ENCODE assay signal across 22 cellular contexts in the genomic region with DNA sequence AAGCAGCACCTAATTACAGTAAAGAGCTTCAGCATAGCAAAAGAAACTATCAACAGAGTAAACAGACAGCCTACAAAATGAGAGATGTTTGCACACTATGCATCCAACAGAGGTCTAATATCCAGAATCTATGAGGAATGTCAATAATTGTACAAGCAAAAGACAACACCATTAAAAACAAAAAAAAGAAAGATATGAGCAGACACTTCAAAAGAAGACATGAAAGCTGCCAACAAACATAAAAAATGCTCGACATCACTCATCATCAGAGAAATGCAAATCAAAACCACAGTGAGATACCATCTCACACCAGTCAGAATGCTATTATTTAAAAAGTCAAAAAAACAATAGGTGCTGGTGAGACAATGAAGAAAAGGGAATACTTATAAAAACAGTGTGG.
DNase-seq lines count a peak whose midpoint lies in the region; ATAC-seq and TF ChIP-seq lines count a peak whose summit lies in the region.
"Had no signal": no experiment of that assay in that cellular context is flagged by ENCODE, and none has a peak within 500 bp of the region (broad histone marks: within the 10 kb centered on the region; RNA-seq: fewer than 3 reads in every experiment).

No MANE protein-coding gene starts in this region.

- WGBS in tibial nerve, 2 donors, result 81 to 85% methylated on average over 1 of the region's 1 CpG
- 77% methylated on average over 1 of the region's 1 CpG for WGBS in smooth muscle cell (ENCODE audit: low lambda C conversion rate)

- H3K27ac ChIP-seq in tibial nerve (no peak overlapping the region), smooth muscle cell (ENCODE audit: low read depth) (no peak overlapping the region), vagina (no peak overlapping the region)
- no peak overlapping the region for H3K27ac ChIP-seq in CD4-positive, alpha-beta T cell (ENCODE audit: low read depth, low read length)
- H3K27ac ChIP-seq: GM23248 had no signal

- POLR2A ChIA-PET in CD4-positive, alpha-beta T cell (lab: Charles Lee), result no interaction called here

- no peaks in the 10 kb centered on the region for H3K27me3 Mint-ChIP-seq in CD4-positive, alpha-beta T cell
- H3K27me3 Mint-ChIP-seq: T-helper 17 cell had no signal

- H3K36me3 Mint-ChIP-seq in CD4-positive, alpha-beta T cell (ENCODE audit: low read depth), result no peaks in the 10 kb centered on the region

- no peaks in the 10 kb centered on the region for H3K36me3 ChIP-seq in tibial nerve
- no peaks in the 10 kb centered on the region for H3K36me3 ChIP-seq in smooth muscle cell (ENCODE audit: low read depth)
- no peaks in the 10 kb centered on the region for H3K36me3 ChIP-seq in vagina
- H3K36me3 ChIP-seq: MG63 had no signal

- no peak overlapping the region for H3K4me2 ChIP-seq in smooth muscle cell

- DNase-seq in NCI-H69 (lab: John Stamatoyannopoulos, UW) (peak; percentile 30), tibial nerve (ENCODE audit: low spot score in 2 of 2) (no peak), smooth muscle cell (lab: John Stamatoyannopoulos, UW; ENCODE audit: unreplicated experiment) (no peak), vagina (ENCODE audit: extremely low spot score in 2 of 2) (no peak)
- no peak for DNase-seq in CD4-positive, alpha-beta T cell
- DNase-seq: ACHN, C1 segment of cervical spinal cord, DMS79, GM23248, HCEC 1CT, IMR-90, Karpas-422, MG63, NCI-H1048, NCI-H1436, NCI-H1930, NCI-H345, NCI-H524 treated with DMSO at 0.1 percent for 48 hours, T-helper 17 cell had no signal

- H3K4me1 ChIP-seq in tibial nerve (no peaks in the 10 kb centered on the region), smooth muscle cell (ENCODE audit: low read depth) (peaks cover 4% of the 10 kb centered on the region), vagina (no peaks in the 10 kb centered on the region)

- no peak overlapping the region for H3K27ac Mint-ChIP-seq in CD4-positive, alpha-beta T cell
- H3K27ac Mint-ChIP-seq: T-helper 17 cell had no signal

- H2AFZ ChIP-seq in smooth muscle cell (ENCODE audit: low read depth), result no peak overlapping the region
- H2AFZ ChIP-seq: GM23248 had no signal

- H3K4me3 Mint-ChIP-seq in CD4-positive, alpha-beta T cell, result no peak overlapping the region
- H3K4me3 Mint-ChIP-seq: T-helper 17 cell had no signal

- intact Hi-C loops in CD4-positive, alpha-beta T cell (cut with DNase I, micrococcal nuclease), result no loop called here
- intact Hi-C loops in vagina (cut with DNase I), result no loop called here

- no peak for TF ChIP-seq EP300 in tibial nerve (IDR thresholded peaks at IDR 0.05)

- TF ChIP-seq POLR2A in tibial nerve (IDR thresholded peaks at IDR 0.05) (no peak), vagina (IDR thresholded peaks at IDR 0.05) (no peak)

- no peaks in the 10 kb centered on the region for H3K4me1 Mint-ChIP-seq in CD4-positive, alpha-beta T cell (ENCODE audit: low read depth)
- H3K4me1 Mint-ChIP-seq: T-helper 17 cell had no signal

- TF ChIP-seq CTCF in tibial nerve (IDR thresholded peaks at IDR 0.05) (no peak), smooth muscle cell (IDR thresholded peaks at IDR 0.05; ENCODE audit: borderline replicate concordance, insufficient read depth, poor library complexity, severe bottlenecking) (no peak), vagina (IDR thresholded peaks at IDR 0.05) (no peak)
- no peak for TF ChIP-seq CTCF in CD4-positive, alpha-beta T cell (IDR thresholded peaks at IDR 0.05)

- H4K20me1 ChIP-seq in smooth muscle cell (ENCODE audit: low read depth), result no peaks in the 10 kb centered on the region

- H3K9me3 Mint-ChIP-seq in CD4-positive, alpha-beta T cell, result peaks cover 4% of the 10 kb centered on the region

- CTCF ChIA-PET in CD4-positive, alpha-beta T cell (lab: Charles Lee), result no interaction called here

- no peaks in the 10 kb centered on the region for H3F3A ChIP-seq in smooth muscle cell (ENCODE audit: low read depth)

- no peaks in the 10 kb centered on the region for H3K79me2 ChIP-seq in smooth muscle cell (ENCODE audit: low read depth)

- H3K9me3 ChIP-seq in tibial nerve (no peaks in the 10 kb centered on the region), smooth muscle cell (replicated peaks; ENCODE audit: low read depth) (no peaks in the 10 kb centered on the region), vagina (no peaks in the 10 kb centered on the region)
- H3K9me3 ChIP-seq in CD4-positive, alpha-beta T cell (ENCODE audit: control insufficient read depth, low read length), result no peaks in the 10 kb centered on the region
- H3K9me3 ChIP-seq: MG63 had no signal

- no peak overlapping the region for H3K9ac ChIP-seq in smooth muscle cell (ENCODE audit: low read depth)
- H3K9ac ChIP-seq: GM23248 had no signal

- ATAC-seq in GM18867 (IDR thresholded peaks at IDR 0.05; ENCODE audit: unreplicated experiment) (peak; percentile 88), HG02870 (IDR thresholded peaks at IDR 0.05; ENCODE audit: unreplicated experiment) (peak; percentile 75)
- ATAC-seq in CD4-positive, alpha-beta T cell (ENCODE audit: poor library complexity), result no peak
- ATAC-seq: Right ventricle myocardium inferior, T-helper 17 cell had no signal

- H3K27me3 ChIP-seq in tibial nerve (no peaks in the 10 kb centered on the region), smooth muscle cell (ENCODE audit: low read depth) (no peaks in the 10 kb centered on the region), vagina (no peaks in the 10 kb centered on the region)
- no peaks in the 10 kb centered on the region for H3K27me3 ChIP-seq in CD4-positive, alpha-beta T cell (ENCODE audit: control insufficient read depth, insufficient read depth, low read length)
- H3K27me3 ChIP-seq: MG63 had no signal

- H3K4me3 ChIP-seq in tibial nerve (no peak overlapping the region), smooth muscle cell (no peak overlapping the region), vagina (no peak overlapping the region)
- H3K4me3 ChIP-seq: GM23248, MG63 had no signal
